ENCODE assay signal across 8 cellular contexts in genomic region chr10:15210521-15210920, GRCh38.
"Had no signal": no experiment of that assay in that cellular context is flagged by ENCODE, and none has a peak within 500 bp of the region (broad histone marks: within the 10 kb centered on the region; RNA-seq: fewer than 3 reads in every experiment).

No MANE protein-coding gene starts in this region.

- H3K4me1 ChIP-seq: left lung, thyroid gland, vagina had no signal

- H3K4me3 ChIP-seq: heart right ventricle, left lung, thyroid gland, vagina had no signal

- H3K27ac ChIP-seq: ascending aorta, coronary artery, heart right ventricle, left lung, thyroid gland, vagina, WERI-Rb-1 had no signal

- H3K9me3 ChIP-seq: ascending aorta, heart right ventricle, left lung, thyroid gland, vagina had no signal

- DNase-seq: activated gamma-delta T cell had no signal

- H3K27me3 ChIP-seq: ascending aorta, left lung, thyroid gland, vagina had no signal

- H3K36me3 ChIP-seq: WERI-Rb-1 had no signal
